In genomic region chr2:19474128-19474527, GRCh38 we compare ENCODE assay signal across 8 cellular contexts.
DNase-seq lines count a peak whose midpoint lies in the region; ATAC-seq, FAIRE-seq and TF ChIP-seq lines count a peak whose summit lies in the region.

No MANE protein-coding gene starts in this region.

- H3K36me3 ChIP-seq in ovary (no peaks in the 10 kb centered on the region), neuronal stem cell (replicated peaks in 1 of 2; ENCODE audit: control insufficient read depth in 2 of 2, insufficient read depth in 2 of 2, low read length in 2 of 2) (no peaks in the 10 kb centered on the region)

- no peak overlapping the region for H3K4me3 Mint-ChIP-seq in activated naive CD4-positive, alpha-beta T cell treated with anti-CD3 and anti-CD28 coated beads, Interleukin-2, amount 10 ng/mL, durations not matched to agents 7 days and 5 days
- no peak overlapping the region for H3K4me3 Mint-ChIP-seq in nephron progenitor cell

- DNase-seq in GM18507 (ENCODE audit: extremely low spot score, insufficient read length, low read depth) (no peak), NAMALWA (ENCODE audit: low spot score) (peak; percentile 43), nephron progenitor cell (no peak), NCI-H345 (lab: John Stamatoyannopoulos, UW) (no peak), ovary (no peak), neuronal stem cell (ENCODE audit: low spot score) (no peak)
- DNase-seq in activated naive CD4-positive, alpha-beta T cell treated with anti-CD3 and anti-CD28 coated beads, Interleukin-2, amount 10 ng/mL, durations not matched to agents 7 days and 5 days, result peak; percentile 78

- peak; percentile 60 for FAIRE-seq in GM18507 (lab: Jason Lieb, UNC)

- no peak for TF ChIP-seq POLR2A in ovary (IDR thresholded peaks at IDR 0.05)

- no peak overlapping the region for H2BK15ac ChIP-seq in neuronal stem cell (ENCODE audit: low read length)

- WGBS in ovary, 3 donors, result 44 to 57% (median 53%) methylated on average over 8 of the region's 8 CpGs
- WGBS in neuronal stem cell (ENCODE audit: extremely low coverage in 2 of 2, insufficient read length in 2 of 2, insufficient replicate concordance in 1 of 2), 2 donors, result no CpG with 5 or more reads among the region's 8 CpGs

- H3K18ac ChIP-seq in neuronal stem cell (ENCODE audit: low read length), result no peak overlapping the region

- H4K91ac ChIP-seq in neuronal stem cell (ENCODE audit: low read depth, low read length, poor library complexity), result no peak overlapping the region

- no peak overlapping the region for H3K14ac ChIP-seq in neuronal stem cell (ENCODE audit: low read length)

- no peak overlapping the region for H3K4ac ChIP-seq in neuronal stem cell (ENCODE audit: low read length)

- H2BK5ac ChIP-seq in neuronal stem cell (ENCODE audit: low read length), result no peak overlapping the region

- H3K27ac Mint-ChIP-seq in activated naive CD4-positive, alpha-beta T cell treated with anti-CD3 and anti-CD28 coated beads, Interleukin-2, amount 10 ng/mL, durations not matched to agents 7 days and 5 days, result peak overlapping the region; percentile 44
- H3K27ac Mint-ChIP-seq in nephron progenitor cell, result peak overlapping the region; percentile 48

- no peak for TF ChIP-seq CTCF in nephron progenitor cell (IDR thresholded peaks at IDR 0.05)
- TF ChIP-seq CTCF in ovary (IDR thresholded peaks at IDR 0.05), result no peak

- CTCF ChIA-PET in activated naive CD4-positive, alpha-beta T cell treated with anti-CD3 and anti-CD28 coated beads, Interleukin-2, amount 10 ng/mL, durations not matched to agents 7 days and 5 days (lab: Charles Lee), result no interaction called here

- no peaks in the 10 kb centered on the region for H3K27me3 ChIP-seq in ovary
- H3K27me3 ChIP-seq in neuronal stem cell (ENCODE audit: control insufficient read depth in 3 of 3, insufficient read depth in 3 of 3, low read depth in 1 of 3, low read length in 3 of 3), result peaks cover 0 to 2% (median 0%) of the 10 kb centered on the region in 3 experiments

- H3K27ac ChIP-seq in ovary (no peak overlapping the region), neuronal stem cell (replicated peaks; ENCODE audit: low read length) (no peak overlapping the region)

- no peak overlapping the region for H2AFZ ChIP-seq in neuronal stem cell (ENCODE audit: low read length)

- H2AK5ac ChIP-seq in neuronal stem cell (ENCODE audit: low read depth, low read length), result no peak overlapping the region

- H3K4me3 ChIP-seq in ovary (no peak overlapping the region), neuronal stem cell (ENCODE audit: low read length in 2 of 2) (no peak overlapping the region)

- no peak overlapping the region for H4K8ac ChIP-seq in neuronal stem cell (ENCODE audit: low read depth, low read length)

- no peak overlapping the region for H3K9ac ChIP-seq in neuronal stem cell (ENCODE audit: low read depth, low read length, poor library complexity)

- ATAC-seq in HG02588 (IDR thresholded peaks at IDR 0.05; ENCODE audit: unreplicated experiment), result peak; percentile 83

- H3K23ac ChIP-seq in neuronal stem cell (ENCODE audit: low read depth, low read length, poor library complexity), result no peak overlapping the region

- no peak overlapping the region for H2BK12ac ChIP-seq in neuronal stem cell (ENCODE audit: low read length)

- H3K36me3 Mint-ChIP-seq in activated naive CD4-positive, alpha-beta T cell treated with anti-CD3 and anti-CD28 coated beads, Interleukin-2, amount 10 ng/mL, durations not matched to agents 7 days and 5 days, result no peaks in the 10 kb centered on the region
- H3K36me3 Mint-ChIP-seq in nephron progenitor cell (ENCODE audit: low read depth), result no peaks in the 10 kb centered on the region

- H3K4me1 ChIP-seq in ovary (ENCODE audit: insufficient read depth), result no peaks in the 10 kb centered on the region
- H3K4me1 ChIP-seq in neuronal stem cell (ENCODE audit: control insufficient read depth in 2 of 2, insufficient read depth in 1 of 2, low read depth in 1 of 2, low read length in 2 of 2), result peaks cover 0 to 2% of the 10 kb centered on the region in 2 donors

- no peak overlapping the region for H2BK120ac ChIP-seq in neuronal stem cell (ENCODE audit: low read depth, low read length)

- intact Hi-C loops in ovary (cut with DNase I), result no loop called here

- H3K27me3 Mint-ChIP-seq in activated naive CD4-positive, alpha-beta T cell treated with anti-CD3 and anti-CD28 coated beads, Interleukin-2, amount 10 ng/mL, durations not matched to agents 7 days and 5 days, result peaks cover 44% of the 10 kb centered on the region
- no peaks in the 10 kb centered on the region for H3K27me3 Mint-ChIP-seq in nephron progenitor cell (ENCODE audit: low read depth, poor library complexity)

- H3K79me1 ChIP-seq in neuronal stem cell (ENCODE audit: low read depth, low read length), result no peaks in the 10 kb centered on the region

- no peak for TF ChIP-seq EP300 in ovary (IDR thresholded peaks at IDR 0.05)

- H3K4me1 Mint-ChIP-seq in activated naive CD4-positive, alpha-beta T cell treated with anti-CD3 and anti-CD28 coated beads, Interleukin-2, amount 10 ng/mL, durations not matched to agents 7 days and 5 days, result peaks cover 25% of the 10 kb centered on the region
- H3K4me1 Mint-ChIP-seq in nephron progenitor cell, result peaks cover 30% of the 10 kb centered on the region

- peaks cover 3% of the 10 kb centered on the region for H3K9me3 Mint-ChIP-seq in activated naive CD4-positive, alpha-beta T cell treated with anti-CD3 and anti-CD28 coated beads, Interleukin-2, amount 10 ng/mL, durations not matched to agents 7 days and 5 days
- no peaks in the 10 kb centered on the region for H3K9me3 Mint-ChIP-seq in nephron progenitor cell

- no peak overlapping the region for H3K4me2 ChIP-seq in neuronal stem cell (ENCODE audit: insufficient read depth, low read length, poor library complexity, severe bottlenecking)

- H3K9me3 ChIP-seq in ovary (no peaks in the 10 kb centered on the region), neuronal stem cell (replicated peaks in 1 of 2; ENCODE audit: control insufficient read depth in 2 of 2, insufficient read depth in 1 of 2, low read depth in 1 of 2, low read length in 2 of 2) (no peaks in the 10 kb centered on the region)

Comparison
In these comparisons a context has a peak if more than half of its experiments do, and no peak if none do; other contexts are left out.
1. DNase-seq: peak in NAMALWA (single experiment) and activated naive CD4-positive, alpha-beta T cell treated with anti-CD3 and anti-CD28 coated beads, Interleukin-2, amount 10 ng/mL, durations not matched to agents 7 days and 5 days (single experiment); none in GM18507 (single experiment), nephron progenitor cell (single experiment), NCI-H345 (single experiment), ovary (0 of 5) and neuronal stem cell (single experiment).